In the genomic region with DNA sequence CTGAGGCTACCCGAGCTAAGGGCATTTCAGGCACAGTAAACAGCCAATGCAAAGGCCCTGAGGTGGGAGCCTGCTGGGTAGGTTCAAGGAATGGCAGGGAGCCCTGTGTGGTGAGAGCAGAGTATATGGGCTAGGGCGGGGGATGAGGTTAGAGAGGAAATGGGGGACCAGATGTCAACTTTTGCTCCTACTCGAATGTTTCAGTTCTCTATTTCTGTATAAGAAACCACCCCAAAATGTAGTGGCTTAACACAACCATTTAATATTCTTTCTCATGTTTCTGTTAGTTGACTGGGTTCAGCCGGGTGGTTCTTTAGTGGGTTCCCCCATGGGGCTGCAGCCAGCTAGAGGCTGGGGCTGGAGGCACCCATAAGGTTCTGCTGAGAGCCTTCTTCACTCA, we compare ENCODE assay signal across 14 cellular contexts. TPM values are rescaled to one million over a fixed set of nuclear protein-coding genes. Genes with fewer than 3 reads are reported as not detected.
DNase-seq lines count a peak whose midpoint lies in the region; ATAC-seq, FAIRE-seq and TF ChIP-seq lines count a peak whose summit lies in the region.
"Had no signal": no experiment of that assay in that cellular context is flagged by ENCODE, and none has a peak within 500 bp of the region (broad histone marks: within the 10 kb centered on the region; RNA-seq: fewer than 3 reads in every experiment).

No MANE protein-coding gene starts in this region.

- no peak overlapping the region for H3K27ac Mint-ChIP-seq in memory B cell
- H3K27ac Mint-ChIP-seq: activated CD8-positive, alpha-beta T cell treated with anti-CD3 and anti-CD28 coated beads for 36 hours had no signal

- H3K36me3 Mint-ChIP-seq in memory B cell: no peaks in the 10 kb centered on the region

- peaks cover 23% of the 10 kb centered on the region for H3K4me1 Mint-ChIP-seq in memory B cell

- H3K4me3 Mint-ChIP-seq in memory B cell: no peak overlapping the region
- H3K4me3 Mint-ChIP-seq: activated CD8-positive, alpha-beta T cell treated with anti-CD3 and anti-CD28 coated beads for 36 hours had no signal

- intact Hi-C loops in left colon (cut with DNase I, micrococcal nuclease): no loop called here

- no peak for TF ChIP-seq POLR2A in GM12892 (IDR thresholded peaks at IDR 0.05; ENCODE audit: low read depth, low read length)

- no peak for FAIRE-seq in GM12892 (lab: Jason Lieb, UNC)

- peaks cover 6% of the 10 kb centered on the region for H3K9me3 Mint-ChIP-seq in memory B cell
- H3K9me3 Mint-ChIP-seq: activated CD8-positive, alpha-beta T cell treated with anti-CD3 and anti-CD28 coated beads for 36 hours had no signal

- peak; percentile 73 for ATAC-seq in GM18511 (IDR thresholded peaks at IDR 0.05; ENCODE audit: unreplicated experiment)
- ATAC-seq in GM21528 (IDR thresholded peaks at IDR 0.05; ENCODE audit: low FRiP score, unreplicated experiment): peak; percentile 67
- peak; percentile 63 for ATAC-seq in HG03521 (IDR thresholded peaks at IDR 0.05; ENCODE audit: unreplicated experiment)
- peak; percentile 83 for ATAC-seq in memory B cell (ENCODE audit: low read depth)
- no peak for ATAC-seq in left colon
- no peak for ATAC-seq in HG03280 (IDR thresholded peaks at IDR 0.05; ENCODE audit: unreplicated experiment)
- ATAC-seq: activated CD8-positive, alpha-beta T cell treated with anti-CD3 and anti-CD28 coated beads for 36 hours had no signal

- DNase-seq in memory B cell (ENCODE audit: low spot score in 2 of 2) (peak in 1 of 2 donors; percentile 21), left colon (no peak), GM12892 (ENCODE audit: insufficient read length) (no peak)
- no peak for DNase-seq in activated effector memory CD4-positive, alpha-beta T cell treated with anti-CD3 and anti-CD28 coated beads, Interleukin-2, amount 50 U/mL, for 16 hours
- DNase-seq: activated CD8-positive, alpha-beta T cell treated with anti-CD3 and anti-CD28 coated beads for 36 hours; amniotic stem cell; Caco-2; NCI-H2171 treated with DMSO at 0.1 percent for 48 hours; SK-N-SH; stimulated activated CD4-positive, alpha-beta T cell treated with anti-CD3 and anti-CD28 coated beads, Interleukin-4, amount 100 ng/mL, for 4 hours had no signal

- H3K27me3 Mint-ChIP-seq in memory B cell: peaks cover 13% of the 10 kb centered on the region

RNA-seq across cellular contexts. Expression of a gene that starts 5.8 kb away (rescaled TPM):
- total RNA-seq in left colon: 1 to 10 TPM; 3.4 to 4.6 TPM
- not detected for polyA plus RNA-seq in GM12892 (2012; ENCODE audit: missing spikeins)
- total RNA-seq: activated CD8-positive, alpha-beta T cell treated with anti-CD3 and anti-CD28 coated beads for 36 hours; Caco-2 had no signal

RNA-seq across cellular contexts. Expression of a gene that starts 53.9 kb away (rescaled TPM):
- total RNA-seq in left colon: 10 to 100 TPM in 1 of 2 donors, 1 to 10 TPM in 1; 1.4 to 11.8 TPM
- not detected for polyA plus RNA-seq in GM12892 (2012; ENCODE audit: missing spikeins)
- total RNA-seq: Caco-2 had no signal
- polyA plus RNA-seq: SK-N-SH had no signal

Comparison
In these comparisons a context has a peak if more than half of its experiments do, and no peak if none do; other contexts are left out.
1. ATAC-seq: peak in GM18511 (single experiment), GM21528 (single experiment), HG03521 (single experiment) and memory B cell (single experiment); none in left colon (single experiment) and HG03280 (single experiment).